ENCODE assay signal across 2 cellular contexts in the genomic region with DNA sequence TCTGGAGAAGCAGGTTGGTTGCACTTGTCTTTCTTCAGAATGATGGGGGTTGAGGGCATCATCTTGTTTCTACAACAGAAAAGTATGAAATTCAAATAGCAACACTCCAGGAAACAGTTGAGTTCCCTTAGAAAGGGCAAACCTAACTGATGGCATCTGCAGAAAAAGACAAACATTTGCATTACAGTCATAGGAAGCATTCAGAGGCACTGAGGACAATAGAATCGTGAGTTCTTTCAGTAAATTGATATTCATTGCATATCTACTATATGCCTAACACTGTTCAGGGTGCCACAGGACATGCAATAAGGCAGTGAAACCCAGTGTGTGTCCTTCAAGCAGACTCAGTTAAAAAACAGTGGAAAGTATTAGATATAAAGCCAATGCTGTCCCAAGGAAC.
TF ChIP-seq lines count a peak whose summit lies in the region.

No MANE protein-coding gene starts in this region.

TF ChIP-seq in GM23338, 12 proteins besides CTCF, POLR2A, EP300 and RAD21:
- TF ChIP-seq ETS1 (IDR thresholded peaks at IDR 0.05) (no peak), EZH2phosphoT487 (IDR thresholded peaks at IDR 0.05; ENCODE audit: unreplicated experiment) (no peak)
TF ChIP-seq in GM23338: peak in this region for 0.

TF ChIP-seq in GM12878, 131 proteins besides CTCF, POLR2A, EP300 and RAD21:
- no peak for TF ChIP-seq MLLT1 (IDR thresholded peaks at IDR 0.05)
- TF ChIP-seq SMC3 (IDR thresholded peaks at IDR 0.05; ENCODE audit: borderline replicate concordance, low read length): no peak
- TF ChIP-seq, protein P1, sequence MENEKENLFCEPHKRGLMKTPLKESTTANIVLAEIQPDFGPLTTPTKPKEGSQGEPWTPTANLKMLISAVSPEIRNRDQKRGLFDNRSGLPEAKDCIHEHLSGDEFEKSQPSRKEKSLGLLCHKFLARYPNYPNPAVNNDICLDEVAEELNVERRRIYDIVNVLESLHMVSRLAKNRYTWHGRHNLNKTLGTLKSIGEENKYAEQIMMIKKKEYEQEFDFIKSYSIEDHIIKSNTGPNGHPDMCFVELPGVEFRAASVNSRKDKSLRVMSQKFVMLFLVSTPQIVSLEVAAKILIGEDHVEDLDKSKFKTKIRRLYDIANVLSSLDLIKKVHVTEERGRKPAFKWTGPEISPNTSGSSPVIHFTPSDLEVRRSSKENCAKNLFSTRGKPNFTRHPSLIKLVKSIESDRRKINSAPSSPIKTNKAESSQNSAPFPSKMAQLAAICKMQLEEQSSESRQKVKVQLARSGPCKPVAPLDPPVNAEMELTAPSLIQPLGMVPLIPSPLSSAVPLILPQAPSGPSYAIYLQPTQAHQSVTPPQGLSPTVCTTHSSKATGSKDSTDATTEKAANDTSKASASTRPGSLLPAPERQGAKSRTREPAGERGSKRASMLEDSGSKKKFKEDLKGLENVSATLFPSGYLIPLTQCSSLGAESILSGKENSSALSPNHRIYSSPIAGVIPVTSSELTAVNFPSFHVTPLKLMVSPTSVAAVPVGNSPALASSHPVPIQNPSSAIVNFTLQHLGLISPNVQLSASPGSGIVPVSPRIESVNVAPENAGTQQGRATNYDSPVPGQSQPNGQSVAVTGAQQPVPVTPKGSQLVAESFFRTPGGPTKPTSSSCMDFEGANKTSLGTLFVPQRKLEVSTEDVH (IDR thresholded peaks at IDR 0.05; ENCODE audit: low read depth, partially characterized antibody): no peak
- no peak for TF ChIP-seq PBX3 (IDR thresholded peaks at IDR 0.05; ENCODE audit: insufficient replicate concordance, low read depth, low read length)
- TF ChIP-seq PAX8 (IDR thresholded peaks at IDR 0.05): no peak
- TF ChIP-seq SREBF1 (IDR thresholded peaks at IDR 0.05; ENCODE audit: low read length): no peak
- TF ChIP-seq GATAD2B (conservative IDR thresholded peaks at IDR 0.05; ENCODE audit: low read depth): no peak
- TF ChIP-seq JUNB (IDR thresholded peaks at IDR 0.05): no peak
- TF ChIP-seq WRNIP1 (IDR thresholded peaks at IDR 0.05; ENCODE audit: borderline replicate concordance, low read depth, low read length): no peak
